Comparison of ENCODE assay signal across 11 cellular contexts in genomic region chr6:31586013-31586412, GRCh38. TPM values are rescaled to one million over a fixed set of nuclear protein-coding genes. Genes with fewer than 3 reads are reported as not detected.
DNase-seq lines count a peak whose midpoint lies in the region; ATAC-seq and TF ChIP-seq lines count a peak whose summit lies in the region.
"Had no signal": no experiment of that assay in that cellular context is flagged by ENCODE, and none has a peak within 500 bp of the region (broad histone marks: within the 10 kb centered on the region; RNA-seq: fewer than 3 reads in every experiment).

LST1 (plus strand) TSS chr6:31586277; CDS start chr6:31587300, 1,023 bp downstream.

- H3K9me3 Mint-ChIP-seq in activated B cell treated with CpG ODN at 0.5 μM for 24 hours (no peaks in the 10 kb centered on the region), nephron progenitor cell (no peaks in the 10 kb centered on the region), Calu3 (ENCODE audit: low read depth, unreplicated experiment) (no peaks in the 10 kb centered on the region)
- H3K9me3 Mint-ChIP-seq: neural crest cell had no signal

- H3K36me3 Mint-ChIP-seq in activated B cell treated with CpG ODN at 0.5 μM for 24 hours (ENCODE audit: low read depth) (peaks cover 18% of the 10 kb centered on the region), nephron progenitor cell (ENCODE audit: low read depth) (no peaks in the 10 kb centered on the region), Calu3 (ENCODE audit: insufficient read depth, unreplicated experiment) (peaks cover 10% of the 10 kb centered on the region)

- peaks cover 86% of the 10 kb centered on the region for H3K4me1 Mint-ChIP-seq in activated B cell treated with CpG ODN at 0.5 μM for 24 hours
- H3K4me1 Mint-ChIP-seq in nephron progenitor cell, result peaks cover 47% of the 10 kb centered on the region
- peaks cover 18% of the 10 kb centered on the region for H3K4me1 Mint-ChIP-seq in Calu3 (ENCODE audit: low read depth, unreplicated experiment)

- CTCF ChIA-PET in activated B cell treated with CpG ODN at 0.5 μM for 24 hours (lab: Charles Lee) (interaction anchor here (5.1 to 25.7 kb wide), 3 partner anchors 11 to 32 kb away, joined by 33 to 611 read pairs (median 577); partner anchors contain the start of genes ATP6V1G2, DDX39B, NCR3 and NFKBIL1), Calu3 (lab: Charles Lee) (interaction anchor here (1.2 to 4.3 kb wide), 3 partner anchors 11 to 13 kb away, joined by 3 to 29 read pairs (median 10); no protein-coding TSS in a partner anchor)

- POLR2A ChIA-PET in activated B cell treated with CpG ODN at 0.5 μM for 24 hours (lab: Charles Lee), result interaction anchor here (0.5 to 26.0 kb wide), 10 partner anchors 1 to 67 kb away, joined by 3 to 1155 read pairs (median 7); partner anchors contain the start of genes ATP6V1G2, DDX39B, LST1 and LTA

- peak; percentile 47 for DNase-seq in Right ventricle myocardium superior
- no peak for DNase-seq in cardiac septum (ENCODE audit: low spot score)
- no peak for DNase-seq in activated B cell treated with CpG ODN at 0.5 μM for 24 hours
- peak in 1 of 3 donors; percentile 60 for DNase-seq in right lobe of liver
- DNase-seq in aorta, result no peak
- no peak for DNase-seq in T1000 (lab: John Stamatoyannopoulos, UW)
- no peak for DNase-seq in nephron progenitor cell
- DNase-seq in Calu3, result no peak
- DNase-seq: COR-L47, NCI-H446 had no signal

- H3K27me3 ChIP-seq in right lobe of liver, result no peaks in the 10 kb centered on the region
- H3K27me3 ChIP-seq in aorta (ENCODE audit: control insufficient read depth in 1 of 2, insufficient read depth in 2 of 2, low read length in 1 of 2), result no peaks in the 10 kb centered on the region

- BruUV-seq in Calu3 (replicated peaks; lab: Mats Ljungman, UMichigan), result no TSS peak

- H3K27me3 Mint-ChIP-seq in activated B cell treated with CpG ODN at 0.5 μM for 24 hours (no peaks in the 10 kb centered on the region), nephron progenitor cell (ENCODE audit: low read depth, poor library complexity) (peaks cover 26% of the 10 kb centered on the region), Calu3 (ENCODE audit: unreplicated experiment) (peaks cover 48% of the 10 kb centered on the region)

- H3K27ac ChIP-seq in right lobe of liver (peak within 1 kb of the TSS in 2 of 3 donors; percentile 22 to 26), aorta (ENCODE audit: low read depth in 1 of 2, low read length in 2 of 2) (no peak within 1 kb of the TSS)

- 33% methylated on average over 1 of the region's 1 CpG for WGBS in right lobe of liver (ENCODE audit: insufficient coverage, low coverage, low lambda C conversion rate, missing lambda C conversion rate)
- 67 to 76% methylated on average over 1 of the region's 1 CpG for WGBS in aorta, 2 donors

- H3K9me3 ChIP-seq in right lobe of liver (no peaks in the 10 kb centered on the region), aorta (ENCODE audit: control insufficient read depth, low read length) (no peaks in the 10 kb centered on the region)

- H3K4me1 ChIP-seq in right lobe of liver (no peaks in the 10 kb centered on the region), aorta (ENCODE audit: control insufficient read depth in 1 of 2, insufficient read depth in 2 of 2, low read length in 2 of 2) (no peaks in the 10 kb centered on the region)

- TF ChIP-seq POLR2A in right lobe of liver (IDR thresholded peaks at IDR 0.05), result no peak

- H3K27ac Mint-ChIP-seq in activated B cell treated with CpG ODN at 0.5 μM for 24 hours, result peak within 1 kb of the TSS; percentile 94
- H3K27ac Mint-ChIP-seq in nephron progenitor cell, result no peak within 1 kb of the TSS
- no peak within 1 kb of the TSS for H3K27ac Mint-ChIP-seq in Calu3 (ENCODE audit: unreplicated experiment)

- H3K36me3 ChIP-seq in right lobe of liver (no peaks in the 10 kb centered on the region), aorta (ENCODE audit: control insufficient read depth in 1 of 2, insufficient read depth in 2 of 2, low read length in 1 of 2) (no peaks in the 10 kb centered on the region)

- H3K4me3 Mint-ChIP-seq in activated B cell treated with CpG ODN at 0.5 μM for 24 hours, result peak within 1 kb of the TSS; percentile 72
- no peak within 1 kb of the TSS for H3K4me3 Mint-ChIP-seq in nephron progenitor cell
- H3K4me3 Mint-ChIP-seq in Calu3 (ENCODE audit: low read depth, unreplicated experiment), result no peak within 1 kb of the TSS
- H3K4me3 Mint-ChIP-seq: neural crest cell had no signal

- intact Hi-C loops in Right ventricle myocardium superior (cut with DNase I) (no loop called here), cardiac septum (cut with DNase I) (no loop called here), activated B cell treated with CpG ODN at 0.5 μM for 24 hours (cut with micrococcal nuclease) (loop anchor here (1.0 kb wide), 1 partner anchor 10 kb away; no protein-coding TSS in a partner anchor), right lobe of liver (cut with DNase I) (no loop called here), aorta (cut with DNase I) (no loop called here), Calu3 (cut with micrococcal nuclease; ENCODE audit: unreplicated experiment) (no loop called here)

- ATAC-seq in Right ventricle myocardium superior (ENCODE audit: poor library complexity) (peak; percentile 51), activated B cell treated with CpG ODN at 0.5 μM for 24 hours (ENCODE audit: low read depth) (no peak), right lobe of liver (peak; percentile 35 to 45 (median 38)), aorta (ENCODE audit: low FRiP score) (no peak)

- peak within 1 kb of the TSS in 2 of 3 donors; percentile 9 to 12 for H3K4me3 ChIP-seq in right lobe of liver
- H3K4me3 ChIP-seq in aorta (ENCODE audit: low read length in 2 of 2), result no peak within 1 kb of the TSS

- TF ChIP-seq CTCF in activated B cell treated with CpG ODN at 0.5 μM for 24 hours (IDR thresholded peaks at IDR 0.05), result no peak
- no peak for TF ChIP-seq CTCF in right lobe of liver (IDR thresholded peaks at IDR 0.05)
- TF ChIP-seq CTCF in nephron progenitor cell (IDR thresholded peaks at IDR 0.05), result no peak
- TF ChIP-seq CTCF in Calu3 (IDR thresholded peaks at IDR 0.05; ENCODE audit: unreplicated experiment), result no peak

RNA-seq across cellular contexts. Expression of gene LST1, which starts in this region (rescaled TPM):
- 5.5 TPM for total RNA-seq in Right ventricle myocardium superior
- 5.4 TPM for total RNA-seq in cardiac septum
- total RNA-seq in activated B cell treated with CpG ODN at 0.5 μM for 24 hours, result 7.8 and 8.4 TPM in 2 replicates
- total RNA-seq in right lobe of liver, result 10 to 100 TPM in 1 of 6 experiments, 1 to 10 TPM in 5; 1.5 to 21.5 (median 6.7) TPM
- total RNA-seq in aorta, result 10 to 100 TPM; 21.1 to 24.6 TPM
- 10 to 100 TPM in 1 of 2 donors, 1 to 10 TPM in 1; 7.9 to 23.4 TPM for polyA plus RNA-seq in aorta
- 0.94 TPM in 1 of 2 replicates, not detected in the other for total RNA-seq in Calu3 (2022)
- total RNA-seq: neural crest cell had no signal

Comparison
In these comparisons a context has a peak if more than half of its experiments do, and no peak if none do; other contexts are left out.
1. ATAC-seq: peak in Right ventricle myocardium superior (single experiment) and right lobe of liver (4 of 4); none in activated B cell treated with CpG ODN at 0.5 μM for 24 hours (single experiment) and aorta (single experiment).
2. H3K27ac ChIP-seq: peak in right lobe of liver (2 of 3); none in aorta (0 of 2).
3. H3K4me3 ChIP-seq: peak in right lobe of liver (2 of 3); none in aorta (0 of 2).